Comparison of ENCODE assay signal across 32 cellular contexts in genomic region chr9:135315572-135315971, GRCh38.
"Had no signal": no experiment of that assay in that cellular context is flagged by ENCODE, and none has a peak within 500 bp of the region (broad histone marks: within the 10 kb centered on the region; RNA-seq: fewer than 3 reads in every experiment).

No MANE protein-coding gene starts in this region.

- ATAC-seq: activated CD8-positive, alpha-beta memory T cell treated with anti-CD3 and anti-CD28 coated beads, Interleukin-2, amount 10 ng/mL, durations not matched to agents 7 days and 5 days; activated CD8-positive, alpha-beta T cell treated with anti-CD3 and anti-CD28 coated beads for 36 hours; activated naive CD4-positive, alpha-beta T cell treated with anti-CD3 and anti-CD28 coated beads, Interleukin-2, amount 50 U/mL, for 72 hours; activated T-cell treated with anti-CD3 and anti-CD28 coated beads, Interleukin-2, amount 50 U/mL, for 4 hours; activated T-cell treated with anti-CD3 and anti-CD28 coated beads, Interleukin-2, amount 50 U/mL, for 72 hours; activated T-helper 17 cell treated with anti-CD3 and anti-CD28 coated beads, Interleukin-2, amount 50 U/mL, for 72 hours; body of pancreas had no signal

- H3K9me3 ChIP-seq: adrenal gland, body of pancreas had no signal

- DNase-seq: activated B cell treated with CpG ODN at 0.5 μM for 24 hours; activated CD4-positive, alpha-beta memory T cell treated with anti-CD3 and anti-CD28 coated beads for 36 hours; activated CD4-positive, alpha-beta T cell treated with anti-CD3 and anti-CD28 coated beads for 4 hours; activated CD4-positive, alpha-beta T cell treated with anti-CD3 and anti-CD28 coated beads, Interleukin-2, amount 10 ng/mL, durations not matched to agents 24 days and 14 days; activated CD4-positive, alpha-beta T cell treated with anti-CD3 and anti-CD28 coated beads, Interleukin-2, amount 50 U/mL, for 1 hour; activated CD4-positive, alpha-beta T cell treated with anti-CD3 and anti-CD28 coated beads, Interleukin-2, amount 50 U/mL, for 4 hours; activated CD4-positive, CD25-positive, alpha-beta regulatory T cell treated with anti-CD3 and anti-CD28 coated beads, Interleukin-2, amount 50 U/mL, for 72 hours; activated CD8-positive, alpha-beta memory T cell treated with anti-CD3 and anti-CD28 coated beads, Interleukin-2, amount 10 ng/mL, durations not matched to agents 7 days and 5 days; activated CD8-positive, alpha-beta T cell treated with anti-CD3 and anti-CD28 coated beads for 36 hours; activated effector memory CD4-positive, alpha-beta T cell treated with anti-CD3 and anti-CD28 coated beads, Interleukin-2, amount 50 U/mL, for 16 hours; activated gamma-delta T cell treated with Interleukin-2 at 50 U/mL for 16 hours; activated naive CD4-positive, alpha-beta T cell; activated naive CD4-positive, alpha-beta T cell treated with anti-CD3 and anti-CD28 coated beads for 36 hours; activated naive CD4-positive, alpha-beta T cell treated with anti-CD3 and anti-CD28 coated beads, Interleukin-2, amount 50 U/mL, for 16 hours; activated naive CD8-positive, alpha-beta T cell treated with anti-CD3 and anti-CD28 coated beads for 36 hours; activated T-cell treated with anti-CD3 and anti-CD28 coated beads for 4 hours; activated T-cell treated with anti-CD3 and anti-CD28 coated beads, Interleukin-2, amount 50 U/mL, for 1 hour; activated T-cell treated with anti-CD3 and anti-CD28 coated beads, Interleukin-2, amount 50 U/mL, for 4 hours; activated T-cell treated with anti-CD3 and anti-CD28 coated beads, Interleukin-2, amount 50 U/mL, for 72 hours; amniotic stem cell; aorta; body of pancreas; brain microvascular endothelial cell; central memory CD4-positive, alpha-beta T cell; T-helper 1 cell; T-helper 2 cell; T-helper 9 cell had no signal

- H3K4me1 ChIP-seq: adrenal gland, body of pancreas, breast epithelium had no signal

- H3K36me3 ChIP-seq: adrenal gland, brain microvascular endothelial cell, breast epithelium had no signal

- H3K4me3 ChIP-seq: adrenal gland, body of pancreas, breast epithelium had no signal

- H3K27ac ChIP-seq: adrenal gland, body of pancreas, brain microvascular endothelial cell, breast epithelium, VCaP had no signal

- H3K27me3 ChIP-seq: body of pancreas, brain microvascular endothelial cell had no signal
